Comparison of ENCODE assay signal across 8 cellular contexts in genomic region chr17:31524926-31525800, GRCh38.
DNase-seq lines count a peak whose midpoint lies in the region; ATAC-seq and TF ChIP-seq lines count a peak whose summit lies in the region.

No MANE protein-coding gene starts in this region.

- no peaks in the 10 kb centered on the region for H3K79me2 ChIP-seq in OCI-LY7 (ENCODE audit: insufficient read depth, low read depth, low read length)

- H3K4me2 ChIP-seq in OCI-LY7 (ENCODE audit: low read length) = peak overlapping the region; percentile 68

- peaks cover 11% of the 10 kb centered on the region for H3K4me1 ChIP-seq in OCI-LY7 (ENCODE audit: insufficient read depth, low read length, poor library complexity, severe bottlenecking)

- ATAC-seq in HG02642 (IDR thresholded peaks at IDR 0.05; ENCODE audit: poor library complexity, unreplicated experiment) = peak; percentile 65

- DNase-seq in CMK (ENCODE audit: low read depth) = peak; percentile 46
- DNase-seq in OCI-LY7 (ENCODE audit: low spot score) = peak; percentile 82
- DNase-seq in activated CD8-positive, alpha-beta memory T cell treated with anti-CD3 and anti-CD28 coated beads, Interleukin-2, amount 50 U/mL, for 4 hours = peak; percentile 91
- peak; percentile 94 for DNase-seq in epidermal melanocyte (ENCODE audit: insufficient read length, low spot score)
- peak; percentile 91 for DNase-seq in myocyte (ENCODE audit: low read depth)
- peak; percentile 62 to 94 for DNase-seq in stimulated activated CD8-positive, alpha-beta memory T cell treated with anti-CD3 and anti-CD28 coated beads, Interleukin-4, amount 100 ng/mL, for 4 hours (ENCODE audit: low read depth in 2 of 2, low spot score in 1 of 2)
- no peak for DNase-seq in DMS79 treated with DMSO at 0.1 percent for 48 hours (lab: John Stamatoyannopoulos, UW)

- H2AFZ ChIP-seq in OCI-LY7 (ENCODE audit: low read length) = peak overlapping the region; percentile 68; the same call in 1 of the 2 replicates

- CTCF ChIA-PET in OCI-LY7 (lab: Charles Lee; ENCODE audit: unreplicated experiment) = interaction anchor here (1.6 kb wide), 1 partner anchor 10 kb away, joined by 6 read pairs; no protein-coding TSS in a partner anchor

- peak overlapping the region; percentile 14 for H3K4me3 ChIP-seq in OCI-LY7 (ENCODE audit: low read depth, low read length, poor library complexity, severe bottlenecking)

- no TSS peak for BruUV-seq in OCI-LY7 (replicated peaks; lab: Mats Ljungman, UMichigan)

- TF ChIP-seq CTCF in OCI-LY7 (conservative IDR thresholded peaks at IDR 0.05; ENCODE audit: low read length) = peak; percentile 90

- H3K27ac ChIP-seq in OCI-LY7 (ENCODE audit: low read depth, low read length, poor library complexity, severe bottlenecking) = no peak overlapping the region

- H3K9me3 ChIP-seq in OCI-LY7 (ENCODE audit: low read length) = no peaks in the 10 kb centered on the region

- H3K36me3 ChIP-seq in OCI-LY7 (ENCODE audit: insufficient read depth, low read length) = peaks cover 16% of the 10 kb centered on the region

- H4K20me1 ChIP-seq in OCI-LY7 (ENCODE audit: insufficient read depth, low read length) = no peaks in the 10 kb centered on the region

- H3K9me2 ChIP-seq in OCI-LY7 (ENCODE audit: insufficient read depth, low read length) = no peaks in the 10 kb centered on the region

- POLR2A ChIA-PET in OCI-LY7 (lab: Charles Lee) = no interaction called here

- intact Hi-C loops in OCI-LY7 (cut with micrococcal nuclease; ENCODE audit: unreplicated experiment) = loop anchor here (1.0 kb wide), 2 partner anchors 88 to 136 kb away; no protein-coding TSS in a partner anchor
